26 cellular contexts compared by ENCODE assay signal in genomic region chr4:56042225-56042624, GRCh38.
DNase-seq lines count a peak whose midpoint lies in the region; ATAC-seq, FAIRE-seq and TF ChIP-seq lines count a peak whose summit lies in the region.
"Had no signal": no experiment of that assay in that cellular context is flagged by ENCODE, and none has a peak within 500 bp of the region (broad histone marks: within the 10 kb centered on the region; RNA-seq: fewer than 3 reads in every experiment).

No MANE protein-coding gene starts in this region.

- TF ChIP-seq EP300 in HepG2 (IDR thresholded peaks at IDR 0.05; ENCODE audit: low read depth in 2 of 2, low read length in 2 of 2): no peak
- TF ChIP-seq EP300 in HepG2 (CRISPR knock-in tag; IDR thresholded peaks at IDR 0.05; ENCODE audit: borderline replicate concordance): no peak

- H3K4me1 ChIP-seq in HepG2 (ENCODE audit: insufficient read depth, low read length) (peaks cover 33% of the 10 kb centered on the region), right lobe of liver (no peaks in the 10 kb centered on the region), HEK293 (ENCODE audit: control insufficient read depth, insufficient read depth, low read length) (no peaks in the 10 kb centered on the region)
- H3K4me1 ChIP-seq: BLaER1, Caco-2 had no signal

- H4K20me1 ChIP-seq in HepG2 (ENCODE audit: insufficient read depth, low read length): no peaks in the 10 kb centered on the region
- H4K20me1 ChIP-seq: BLaER1 had no signal

- no peak for FAIRE-seq in HepG2 (lab: Jason Lieb, UNC)
- FAIRE-seq: A204.1, D721Med, GM12878, GM12892, GM18507 had no signal

- ATAC-seq in HepG2 (no peak), right lobe of liver (no peak)
- ATAC-seq in stimulated activated memory B cell treated with anti-CD40 and anti-IgM and Interleukin-4, amounts not matched to agents 10 μg/mL and 1 μg/mL and 100 μg/mL, for 72 hours: no peak
- ATAC-seq: GM12878 had no signal

- H3K9ac ChIP-seq in HepG2 (ENCODE audit: insufficient read depth, low read depth, low read length): no peak overlapping the region
- H3K9ac ChIP-seq: BLaER1 had no signal

- H3K9me3 ChIP-seq in HepG2 (ENCODE audit: low read length) (no peaks in the 10 kb centered on the region), right lobe of liver (no peaks in the 10 kb centered on the region), HEK293 (ENCODE audit: control insufficient read depth, insufficient read depth, low read depth, low read length) (no peaks in the 10 kb centered on the region)
- H3K9me3 ChIP-seq: BE2C, BLaER1, Caco-2 had no signal

- TF ChIP-seq CTCF in HepG2 (CRISPR knock-in tag; IDR thresholded peaks at IDR 0.05): no peak
- no peak for TF ChIP-seq CTCF in right lobe of liver (IDR thresholded peaks at IDR 0.05)
- no peak for TF ChIP-seq CTCF in HEK293 (tag by site-specific recombination; IDR thresholded peaks at IDR 0.05)

- no peak for TF ChIP-seq POLR2A in HepG2 (IDR thresholded peaks at IDR 0.05; ENCODE audit: insufficient read depth in 1 of 2, low read depth in 2 of 2, low read length in 2 of 2)
- TF ChIP-seq POLR2A in right lobe of liver (IDR thresholded peaks at IDR 0.05): no peak

- H3K9me3 Mint-ChIP-seq in stimulated activated memory B cell treated with anti-CD40 and anti-IgM and Interleukin-4, amounts not matched to agents 10 μg/mL and 1 μg/mL and 100 μg/mL, for 72 hours: no peaks in the 10 kb centered on the region
- H3K9me3 Mint-ChIP-seq: CD14-positive monocyte; CD8-positive, alpha-beta memory T cell had no signal

- in situ Hi-C loops in HepG2 (cut with HindIII; ENCODE audit: extremely low pct_ligation_motif_present, low pct_unique_long_range_greater_than_20kb): no loop called here

- H3K27me3 ChIP-seq in HepG2 (ENCODE audit: control insufficient read depth in 1 of 2, insufficient read depth in 2 of 2, low read length in 2 of 2) (no peaks in the 10 kb centered on the region), right lobe of liver (no peaks in the 10 kb centered on the region)
- H3K27me3 ChIP-seq: BE2C, BLaER1 had no signal

- H3K79me2 ChIP-seq in HepG2 (ENCODE audit: insufficient read depth, low read length): no peaks in the 10 kb centered on the region

- BruUV-seq in HepG2 (replicated peaks; lab: Mats Ljungman, UMichigan): no TSS peak

- H3K27me3 Mint-ChIP-seq in stimulated activated memory B cell treated with anti-CD40 and anti-IgM and Interleukin-4, amounts not matched to agents 10 μg/mL and 1 μg/mL and 100 μg/mL, for 72 hours: peaks cover 10% of the 10 kb centered on the region

- H3K4me3 ChIP-seq in HepG2 (replicated peaks in 1 of 3; ENCODE audit: insufficient read depth in 1 of 3, low read depth in 2 of 3, low read length in 3 of 3) (no peak overlapping the region), right lobe of liver (no peak overlapping the region), HEK293 (ENCODE audit: low read depth, low read length) (no peak overlapping the region)
- H3K4me3 ChIP-seq: BLaER1, GM12878 had no signal

- DNase-seq in HepG2 (ENCODE audit: low spot score) (no peak), right lobe of liver (no peak), NCI-H1048 (lab: John Stamatoyannopoulos, UW) (no peak), COLO829 (ENCODE audit: low spot score) (no peak), anterior cingulate cortex (lab: John Stamatoyannopoulos, UW) (no peak)
- DNase-seq: 8988T; ACHN; BE2C; C1 segment of cervical spinal cord; Caco-2; Calu3; CD4-positive, alpha-beta memory T cell; CD4-positive, CD25-positive, alpha-beta regulatory T cell; CD8-positive, alpha-beta memory T cell; DMS79 treated with DMSO at 0.1 percent for 48 hours; EL; GDM1 had no signal

- H3K27ac Mint-ChIP-seq in stimulated activated memory B cell treated with anti-CD40 and anti-IgM and Interleukin-4, amounts not matched to agents 10 μg/mL and 1 μg/mL and 100 μg/mL, for 72 hours: peak overlapping the region; percentile 82
- H3K27ac Mint-ChIP-seq: CD14-positive monocyte; CD4-positive, alpha-beta memory T cell; CD4-positive, CD25-positive, alpha-beta regulatory T cell; CD8-positive, alpha-beta memory T cell had no signal

- no peak for TF ChIP-seq RAD21 in HepG2 (CRISPR knock-in tag; IDR thresholded peaks at IDR 0.05)

- H3K4me3 Mint-ChIP-seq in stimulated activated memory B cell treated with anti-CD40 and anti-IgM and Interleukin-4, amounts not matched to agents 10 μg/mL and 1 μg/mL and 100 μg/mL, for 72 hours: no peak overlapping the region
- H3K4me3 Mint-ChIP-seq: CD14-positive monocyte; CD4-positive, alpha-beta memory T cell; CD4-positive, CD25-positive, alpha-beta regulatory T cell; CD8-positive, alpha-beta memory T cell had no signal

- H3K36me3 ChIP-seq in HepG2 (replicated peaks in 1 of 2; ENCODE audit: control insufficient read depth in 1 of 2, insufficient read depth in 2 of 2, low read length in 2 of 2): no peaks in the 10 kb centered on the region
- no peaks in the 10 kb centered on the region for H3K36me3 ChIP-seq in right lobe of liver
- no peaks in the 10 kb centered on the region for H3K36me3 ChIP-seq in HEK293 (ENCODE audit: control insufficient read depth in 2 of 2, insufficient read depth in 1 of 2, low read length in 2 of 2)
- H3K36me3 ChIP-seq: BE2C, BLaER1 had no signal

- H3K4me1 Mint-ChIP-seq in stimulated activated memory B cell treated with anti-CD40 and anti-IgM and Interleukin-4, amounts not matched to agents 10 μg/mL and 1 μg/mL and 100 μg/mL, for 72 hours: peaks cover 17% of the 10 kb centered on the region
- H3K4me1 Mint-ChIP-seq: CD4-positive, alpha-beta memory T cell; CD8-positive, alpha-beta memory T cell had no signal

- intact Hi-C loops in HepG2 (cut with micrococcal nuclease; ENCODE audit: unreplicated experiment) (loop anchor here (5.0 kb wide), 1 partner anchor 40 kb away; no protein-coding TSS in a partner anchor), right lobe of liver (cut with DNase I) (no loop called here)

- POLR2A ChIA-PET in HepG2 (lab: Yijun Ruan, JAX) (no interaction called here), HEK293 (lab: Yijun Ruan, JAX) (no interaction called here)

- no peak overlapping the region for H3K27ac ChIP-seq in HepG2 (ENCODE audit: extremely low read length, insufficient read depth, low read length)
- H3K27ac ChIP-seq in right lobe of liver: no peak overlapping the region
- H3K27ac ChIP-seq in HEK293 (ENCODE audit: extremely low read depth, low read depth, low read length): no peak overlapping the region
- H3K27ac ChIP-seq: BLaER1 had no signal

- H2AFZ ChIP-seq in HepG2 (ENCODE audit: low read length): no peak overlapping the region

- CTCF ChIA-PET in HepG2 (lab: Yijun Ruan, JAX; ENCODE audit: low intra/inter-chr PET ratio, low total read pairs) (no interaction called here), HEK293 (lab: Yijun Ruan, JAX) (no interaction called here)

- no peaks in the 10 kb centered on the region for H3K36me3 Mint-ChIP-seq in stimulated activated memory B cell treated with anti-CD40 and anti-IgM and Interleukin-4, amounts not matched to agents 10 μg/mL and 1 μg/mL and 100 μg/mL, for 72 hours
- H3K36me3 Mint-ChIP-seq: CD14-positive monocyte; CD4-positive, alpha-beta memory T cell; CD4-positive, CD25-positive, alpha-beta regulatory T cell had no signal

- WGBS in HepG2 (ENCODE audit: low lambda C conversion rate): 85% methylated on average over 1 of the region's 1 CpG
- 50% methylated on average over 1 of the region's 1 CpG for WGBS in right lobe of liver (ENCODE audit: insufficient coverage, low coverage, low lambda C conversion rate, missing lambda C conversion rate)

- H3K4me2 ChIP-seq in HepG2 (ENCODE audit: low read depth, low read length): no peak overlapping the region
- H3K4me2 ChIP-seq: BLaER1 had no signal

TF ChIP-seq in HepG2, 621 proteins besides CTCF, POLR2A, EP300 and RAD21 (continues in another document):
- TF ChIP-seq BRF2 (CRISPR knock-in tag; IDR thresholded peaks at IDR 0.05): no peak
- no peak for TF ChIP-seq HDAC1 (CRISPR knock-in tag; IDR thresholded peaks at IDR 0.05)

TF ChIP-seq in HEK293, 187 proteins besides CTCF, POLR2A, EP300 and RAD21 (continues in another document):
- TF ChIP-seq ZNF558 (tag by site-specific recombination; IDR thresholded peaks at IDR 0.05) (no peak), PRDM1 (tag by site-specific recombination; IDR thresholded peaks at IDR 0.05) (peak; percentile 91), ZNF350 (tag by site-specific recombination; IDR thresholded peaks at IDR 0.05) (no peak), ZNF544 (tag by site-specific recombination; IDR thresholded peaks at IDR 0.05) (no peak), ZNF645 (tag by site-specific recombination; IDR thresholded peaks at IDR 0.05) (no peak), ZNF302 (tag by site-specific recombination; IDR thresholded peaks at IDR 0.05; ENCODE audit: low read depth) (no peak), ZFHX2 (tag by site-specific recombination; conservative IDR thresholded peaks at IDR 0.05) (no peak), ZNF596 (tag by site-specific recombination; IDR thresholded peaks at IDR 0.05) (peak; percentile 45; the same call in 1 of the 2 replicates), ZNF639 (tag by site-specific recombination; IDR thresholded peaks at IDR 0.05) (no peak), ZNF777 (tag by site-specific recombination; IDR thresholded peaks at IDR 0.05; ENCODE audit: borderline replicate concordance) (no peak)
